In genomic region chr7:116671111-116671510, GRCh38 we compare ENCODE assay signal across 8 cellular contexts. TPM values are rescaled to one million over a fixed set of nuclear protein-coding genes. Genes with fewer than 3 reads are reported as not detected.
DNase-seq lines count a peak whose midpoint lies in the region; ATAC-seq and TF ChIP-seq lines count a peak whose summit lies in the region.

No MANE protein-coding gene starts in this region.

- peak overlapping the region; percentile 67 to 77 for H3K27ac ChIP-seq in left lung
- H3K27ac ChIP-seq in CD8-positive, alpha-beta memory T cell (ENCODE audit: low read depth, low read length) = no peak overlapping the region

- H3K27ac Mint-ChIP-seq in stimulated activated effector memory CD8-positive, alpha-beta T cell treated with anti-CD3 and anti-CD28 coated beads, Interleukin-12 subunit alpha, Interleukin-12 subunit beta, amount 100 ng/mL, for 72 hours = no peak overlapping the region
- H3K27ac Mint-ChIP-seq in CD8-positive, alpha-beta memory T cell = no peak overlapping the region

- H3K4me3 ChIP-seq in astrocyte of the cerebellum (ENCODE audit: low read depth, low read length) = peak overlapping the region; percentile 88
- H3K4me3 ChIP-seq in left lung = peak overlapping the region; percentile 42 to 49
- no peak overlapping the region for H3K4me3 ChIP-seq in CD8-positive, alpha-beta memory T cell (ENCODE audit: low read length)

- intact Hi-C loops in left lung (cut with DNase I) = loop anchor here in 1 of 2 donors (10.0 kb wide), 1 partner anchor 114 kb away; no protein-coding TSS in a partner anchor

- CTCF ChIA-PET in CD8-positive, alpha-beta memory T cell (lab: Charles Lee) = no interaction called here

- H3K27me3 Mint-ChIP-seq in CD8-positive, alpha-beta memory T cell = peaks cover 18 to 50% of the 10 kb centered on the region in 2 donors

- peak overlapping the region; percentile 72 for H3K4me3 Mint-ChIP-seq in stimulated activated effector memory CD8-positive, alpha-beta T cell treated with anti-CD3 and anti-CD28 coated beads, Interleukin-12 subunit alpha, Interleukin-12 subunit beta, amount 100 ng/mL, for 72 hours
- H3K4me3 Mint-ChIP-seq in CD8-positive, alpha-beta memory T cell = peak overlapping the region in 3 of 7 donors; percentile 57 to 77 (median 72)

- H3K4me1 Mint-ChIP-seq in stimulated activated effector memory CD8-positive, alpha-beta T cell treated with anti-CD3 and anti-CD28 coated beads, Interleukin-12 subunit alpha, Interleukin-12 subunit beta, amount 100 ng/mL, for 72 hours = peaks cover 7% of the 10 kb centered on the region
- H3K4me1 Mint-ChIP-seq in CD8-positive, alpha-beta memory T cell = peaks cover 3 to 14% (median 12%) of the 10 kb centered on the region in 3 donors

- no peaks in the 10 kb centered on the region for H3K36me3 Mint-ChIP-seq in stimulated activated effector memory CD8-positive, alpha-beta T cell treated with anti-CD3 and anti-CD28 coated beads, Interleukin-12 subunit alpha, Interleukin-12 subunit beta, amount 100 ng/mL, for 72 hours
- no peaks in the 10 kb centered on the region for H3K36me3 Mint-ChIP-seq in CD8-positive, alpha-beta memory T cell

- TF ChIP-seq CTCF in astrocyte of the cerebellum (IDR thresholded peaks at IDR 0.05; ENCODE audit: low read depth, low read length, missing control alignments) = no peak
- TF ChIP-seq CTCF in left lung (IDR thresholded peaks at IDR 0.05) = no peak

- peaks cover 0 to 47% of the 10 kb centered on the region in 2 donors for H3K27me3 ChIP-seq in left lung
- H3K27me3 ChIP-seq in CD8-positive, alpha-beta memory T cell (ENCODE audit: insufficient read depth, low read length, poor library complexity, severe bottlenecking) = peaks cover 6% of the 10 kb centered on the region

- peaks cover 0 to 9% of the 10 kb centered on the region in 2 donors for H3K4me1 ChIP-seq in left lung
- no peaks in the 10 kb centered on the region for H3K4me1 ChIP-seq in CD8-positive, alpha-beta memory T cell (ENCODE audit: insufficient read depth, low read length)

- in situ Hi-C loops in astrocyte of the cerebellum (cut with HindIII; ENCODE audit: low sequenced_read_pairs) = no loop called here

- DNase-seq in DMS53 (lab: John Stamatoyannopoulos, UW) (peak; percentile 46), DMS53 treated with DMSO at 0.1 percent for 48 hours (lab: John Stamatoyannopoulos, UW; ENCODE audit: unreplicated experiment) (no peak), astrocyte of the cerebellum (ENCODE audit: low read depth) (no peak), left lung (no peak), NCI-H1436 (lab: John Stamatoyannopoulos, UW) (no peak), hypothalamus (lab: John Stamatoyannopoulos, UW) (no peak)
- DNase-seq in stimulated activated effector memory CD8-positive, alpha-beta T cell treated with anti-CD3 and anti-CD28 coated beads, Interleukin-12 subunit alpha, Interleukin-12 subunit beta, amount 100 ng/mL, for 72 hours (ENCODE audit: low spot score in 2 of 2) = no peak
- no peak for DNase-seq in CD8-positive, alpha-beta memory T cell

- POLR2A ChIA-PET in CD8-positive, alpha-beta memory T cell (lab: Charles Lee) = no interaction called here

- no peak for ATAC-seq in left lung
- no peak for ATAC-seq in stimulated activated effector memory CD8-positive, alpha-beta T cell treated with anti-CD3 and anti-CD28 coated beads, Interleukin-12 subunit alpha, Interleukin-12 subunit beta, amount 100 ng/mL, for 72 hours

- H3K9me3 Mint-ChIP-seq in stimulated activated effector memory CD8-positive, alpha-beta T cell treated with anti-CD3 and anti-CD28 coated beads, Interleukin-12 subunit alpha, Interleukin-12 subunit beta, amount 100 ng/mL, for 72 hours = no peaks in the 10 kb centered on the region
- H3K9me3 Mint-ChIP-seq in CD8-positive, alpha-beta memory T cell = no peaks in the 10 kb centered on the region

- no peaks in the 10 kb centered on the region for H3K36me3 ChIP-seq in left lung
- no peaks in the 10 kb centered on the region for H3K36me3 ChIP-seq in CD8-positive, alpha-beta memory T cell (ENCODE audit: insufficient read depth, low read length)

- no peaks in the 10 kb centered on the region for H3K9me3 ChIP-seq in left lung
- H3K9me3 ChIP-seq in CD8-positive, alpha-beta memory T cell (ENCODE audit: low read length) = no peaks in the 10 kb centered on the region

RNA-seq across cellular contexts. Expression of gene MET, which starts 0.9 kb away (rescaled TPM):
- 10 to 100 TPM; 70.0 to 89.3 TPM for total RNA-seq in left lung
- total RNA-seq in CD8-positive, alpha-beta memory T cell = 1 to 10 TPM; 3.1 to 4.3 TPM
- polyA plus RNA-seq in CD8-positive, alpha-beta memory T cell = not detected

Comparison
In these comparisons a context has a peak if more than half of its experiments do, and no peak if none do; other contexts are left out.
1. RNA of gene MET, which starts 0.9 kb away (total RNA-seq): 70.0 to 89.3 TPM in left lung; 3.1 to 4.3 TPM in CD8-positive, alpha-beta memory T cell; every median in the first group is over 10 times any median in the second.